8 cellular contexts compared by ENCODE assay signal in genomic region chr9:123322771-123323481, GRCh38. TPM values are rescaled to one million over a fixed set of nuclear protein-coding genes. Genes with fewer than 3 reads are reported as not detected.
DNase-seq lines count a peak whose midpoint lies in the region; ATAC-seq and TF ChIP-seq lines count a peak whose summit lies in the region.

No MANE protein-coding gene starts in this region.

- no peaks in the 10 kb centered on the region for H3K9me3 ChIP-seq in mucosa of descending colon
- H3K9me3 ChIP-seq in breast epithelium, result no peaks in the 10 kb centered on the region

- H3K4me3 ChIP-seq in mucosa of descending colon (no peak overlapping the region), breast epithelium (no peak overlapping the region)

- peak overlapping the region in 1 of 2 donors; percentile 54 for H3K27ac ChIP-seq in breast epithelium

- TF ChIP-seq CTCF in mucosa of descending colon (IDR thresholded peaks at IDR 0.05) (no peak), breast epithelium (IDR thresholded peaks at IDR 0.05) (no peak)

- DNase-seq in NK-92 treated with Interleukin-12 subunit alpha and Interleukin-12 subunit beta, amount 100 ng/mL, for 24 hours (lab: John Stamatoyannopoulos, UW), result peak; percentile 36
- DNase-seq in NK-92 (lab: John Stamatoyannopoulos, UW; ENCODE audit: unreplicated experiment), result no peak
- peak; percentile 56 for DNase-seq in KG1 (lab: John Stamatoyannopoulos, UW)
- DNase-seq in activated CD8-positive, alpha-beta memory T cell treated with anti-CD3 and anti-CD28 coated beads, Interleukin-2, amount 50 U/mL, for 24 hours (ENCODE audit: extremely low read depth), result peak; percentile 29
- peak in 1 of 3 donors; percentile 38 for DNase-seq in mucosa of descending colon
- DNase-seq in LoVo (ENCODE audit: low spot score), result no peak
- no peak for DNase-seq in mucosa of gallbladder (ENCODE audit: low spot score)
- DNase-seq in breast epithelium (ENCODE audit: low spot score in 2 of 2), result no peak

- H3K36me3 ChIP-seq in mucosa of descending colon (ENCODE audit: low read depth) (no peaks in the 10 kb centered on the region), breast epithelium (no peaks in the 10 kb centered on the region)

- intact Hi-C loops in mucosa of descending colon (cut with DNase I, micrococcal nuclease), result no loop called here
- intact Hi-C loops in breast epithelium (cut with DNase I; ENCODE audit: low total_unique reads), result no loop called here

- H3K27me3 ChIP-seq in breast epithelium, result no peaks in the 10 kb centered on the region

- TF ChIP-seq POLR2A in breast epithelium (IDR thresholded peaks at IDR 0.05), result no peak

- ATAC-seq in mucosa of descending colon, result peak; percentile 70

- peaks cover 12% of the 10 kb centered on the region for H3K4me1 ChIP-seq in mucosa of descending colon (ENCODE audit: low read depth)
- peaks cover 0 to 8% of the 10 kb centered on the region in 2 donors for H3K4me1 ChIP-seq in breast epithelium

RNA-seq across cellular contexts. Expression of gene CRB2, which starts 33.1 kb away (rescaled TPM):
- total RNA-seq in mucosa of descending colon (1 to 10 TPM in 2 of 3 donors, under 1 TPM in 1; 0.47 to 3.7 (median 1.1) TPM), mucosa of gallbladder (0.06 TPM), breast epithelium (1 to 10 TPM in 1 of 3 donors, under 1 TPM in 1, not detected in 1; under 0.01 to 2.3 TPM)

RNA-seq across cellular contexts. Expression of gene STRBP, which starts 54.5 kb away (rescaled TPM):
- total RNA-seq in mucosa of descending colon, result 10 to 100 TPM; 39.8 to 45.0 (median 44.2) TPM
- total RNA-seq in mucosa of gallbladder, result 37.2 TPM
- total RNA-seq in breast epithelium, result 10 to 100 TPM in 2 of 3 donors, 1 to 10 TPM in 1; 8.0 to 37.0 (median 22.6) TPM

Comparison
In these comparisons a context has a peak if more than half of its experiments do, and no peak if none do; other contexts are left out.
1. DNase-seq: peak in NK-92 treated with Interleukin-12 subunit alpha and Interleukin-12 subunit beta, amount 100 ng/mL, for 24 hours (single experiment), KG1 (single experiment) and activated CD8-positive, alpha-beta memory T cell treated with anti-CD3 and anti-CD28 coated beads, Interleukin-2, amount 50 U/mL, for 24 hours (single experiment); none in NK-92 (single experiment), LoVo (single experiment), mucosa of gallbladder (single experiment) and breast epithelium (0 of 2).